1 cellular context compared by ENCODE assay signal in genomic region chr4:51943221-51943620, GRCh38.
TF ChIP-seq lines count a peak whose summit lies in the region.

No MANE protein-coding gene starts in this region.

TF ChIP-seq in IMR-90, 13 proteins besides CTCF, POLR2A, EP300 and RAD21 (continued from another document):
- no peak for TF ChIP-seq ELK1 (IDR thresholded peaks at IDR 0.05; ENCODE audit: borderline replicate concordance, low read depth, low read length)
- no peak for TF ChIP-seq NFE2L2 (IDR thresholded peaks at IDR 0.05; ENCODE audit: low read depth, low read length)
- TF ChIP-seq BHLHE40 (IDR thresholded peaks at IDR 0.05; ENCODE audit: low read depth, low read length) = no peak
- TF ChIP-seq USF2 (IDR thresholded peaks at IDR 0.05; ENCODE audit: low read depth, low read length) = no peak
- TF ChIP-seq MAZ (IDR thresholded peaks at IDR 0.05; ENCODE audit: borderline replicate concordance, low read depth, low read length) = no peak
- no peak for TF ChIP-seq FOS (IDR thresholded peaks at IDR 0.05; ENCODE audit: low read depth, low read length)
